Comparison of ENCODE assay signal across 7 cellular contexts in genomic region chr2:11260979-11261378, GRCh38.
"Had no signal": no experiment of that assay in that cellular context is flagged by ENCODE, and none has a peak within 500 bp of the region (broad histone marks: within the 10 kb centered on the region; RNA-seq: fewer than 3 reads in every experiment).

No MANE protein-coding gene starts in this region.

- ATAC-seq: HCT116 had no signal

- H2AFZ ChIP-seq: GM23248 had no signal

- DNase-seq: GM23248, GOT3, H7, HFFc6, KBM-7 had no signal

- H3K27ac ChIP-seq: GM23248 had no signal

- H3K4me1 ChIP-seq: HAP-1 had no signal

- H3K4me3 ChIP-seq: GM23248, HAP-1 had no signal

- H3K9ac ChIP-seq: GM23248 had no signal

- H3K36me3 ChIP-seq: HAP-1 had no signal
